Comparison of ENCODE assay signal across 8 cellular contexts in the genomic region with DNA sequence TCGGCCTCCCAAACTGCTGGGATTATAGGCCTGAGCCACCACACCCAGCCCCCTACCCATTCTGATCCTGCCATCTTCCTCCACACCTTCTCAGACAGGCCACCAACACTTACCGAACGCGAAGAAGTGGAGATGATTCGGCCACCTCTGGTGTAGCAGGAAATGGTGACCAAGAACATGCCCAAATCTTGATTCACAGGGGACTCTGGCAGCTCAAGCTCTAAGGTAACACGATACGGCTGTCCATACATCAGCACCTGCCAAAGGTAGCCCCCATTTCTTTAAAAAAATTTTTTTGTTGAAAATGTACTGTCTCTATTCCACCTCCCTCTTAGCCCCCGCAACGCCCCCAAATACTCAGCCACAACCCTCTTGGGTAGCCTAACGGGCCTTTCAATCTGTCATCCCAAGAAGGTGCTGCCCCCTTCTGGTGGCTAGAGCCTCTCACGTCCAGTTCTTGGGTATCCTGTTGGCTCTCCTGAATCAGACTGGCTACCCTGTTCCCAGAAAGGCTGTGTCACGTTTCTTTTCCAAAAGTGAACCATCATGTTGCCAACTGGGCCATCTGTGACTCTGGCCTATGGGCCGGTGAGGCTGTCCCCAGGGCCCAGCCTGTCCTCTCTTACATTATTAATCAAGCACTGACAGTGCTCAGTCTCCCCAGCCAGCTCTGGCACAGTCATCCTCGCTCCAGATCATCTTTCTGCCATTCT. TPM values are rescaled to one million over a fixed set of nuclear protein-coding genes. Genes with fewer than 3 reads are reported as not detected.
A peak's percentile ranks its signal among the peaks of the same experiment; 100 is the strongest.
DNase-seq lines count a peak whose midpoint lies in the region; ATAC-seq and TF ChIP-seq lines count a peak whose summit lies in the region.

No MANE protein-coding gene starts in this region.

- DNase-seq in EL, result peak; percentile 77
- peak; percentile 72 for DNase-seq in M059J (ENCODE audit: low read depth)
- peak; percentile 42 for DNase-seq in amniotic stem cell (lab: John Stamatoyannopoulos, UW)
- DNase-seq in left ventricle myocardium inferior, result peak; percentile 70
- peak; percentile 88 for DNase-seq in sciatic nerve (ENCODE audit: low spot score)

- peaks cover 24% of the 10 kb centered on the region for H3K4me1 ChIP-seq in left ventricle myocardium inferior

- TF ChIP-seq CTCF in left ventricle myocardium inferior (IDR thresholded peaks at IDR 0.05; ENCODE audit: borderline replicate concordance), result peak; percentile 86

- no peaks in the 10 kb centered on the region for H3K27me3 ChIP-seq in left ventricle myocardium inferior (ENCODE audit: low read depth)

- ATAC-seq in sciatic nerve, result peak; percentile 82
- ATAC-seq in GM19023 (IDR thresholded peaks at IDR 0.05; ENCODE audit: unreplicated experiment), result no peak
- no peak for ATAC-seq in GM19397 (IDR thresholded peaks at IDR 0.05; ENCODE audit: unreplicated experiment)

- H3K36me3 Mint-ChIP-seq in T-helper 1 cell treated with Interleukin-12 subunit alpha and Interleukin-12 subunit beta and Interleukin-4 antibody, amounts not matched to agents 30 μg/mL and 1 μg/mL, for 36 hours (ENCODE audit: low read depth), result peaks cover 23% of the 10 kb centered on the region

- peaks cover 8% of the 10 kb centered on the region for H3K4me1 Mint-ChIP-seq in T-helper 1 cell treated with Interleukin-12 subunit alpha and Interleukin-12 subunit beta and Interleukin-4 antibody, amounts not matched to agents 30 μg/mL and 1 μg/mL, for 36 hours (ENCODE audit: low read depth)

- H3K9me3 ChIP-seq in left ventricle myocardium inferior (replicated peaks), result no peaks in the 10 kb centered on the region

- peak overlapping the region; percentile 18 for H3K27ac Mint-ChIP-seq in T-helper 1 cell treated with Interleukin-12 subunit alpha and Interleukin-12 subunit beta and Interleukin-4 antibody, amounts not matched to agents 30 μg/mL and 1 μg/mL, for 36 hours

- H3K4me3 ChIP-seq in left ventricle myocardium inferior, result no peak overlapping the region

- H3K27ac ChIP-seq in left ventricle myocardium inferior (replicated peaks), result peak overlapping the region; percentile 31

- H3K36me3 ChIP-seq in left ventricle myocardium inferior, result peaks cover 30% of the 10 kb centered on the region

- intact Hi-C loops in left ventricle myocardium inferior (cut with micrococcal nuclease) (loop anchor here (10.0 kb wide), 1 partner anchor 310 kb away; no protein-coding TSS in a partner anchor), sciatic nerve (cut with DNase I) (no loop called here)

- no peak overlapping the region for H3K4me3 Mint-ChIP-seq in T-helper 1 cell treated with Interleukin-12 subunit alpha and Interleukin-12 subunit beta and Interleukin-4 antibody, amounts not matched to agents 30 μg/mL and 1 μg/mL, for 36 hours

- no peaks in the 10 kb centered on the region for H3K9me3 Mint-ChIP-seq in T-helper 1 cell treated with Interleukin-12 subunit alpha and Interleukin-12 subunit beta and Interleukin-4 antibody, amounts not matched to agents 30 μg/mL and 1 μg/mL, for 36 hours

- no peaks in the 10 kb centered on the region for H3K27me3 Mint-ChIP-seq in T-helper 1 cell treated with Interleukin-12 subunit alpha and Interleukin-12 subunit beta and Interleukin-4 antibody, amounts not matched to agents 30 μg/mL and 1 μg/mL, for 36 hours (ENCODE audit: low read depth)

RNA-seq across cellular contexts. Expression of a gene that starts 5.3 kb away (rescaled TPM):
- total RNA-seq in M059J (2014; rRNA removed; shearing (Covaris generic)), result 0.42 and 1.7 TPM in 2 replicates
- total RNA-seq in left ventricle myocardium inferior, result 2.7 TPM
- total RNA-seq in sciatic nerve, result 28.4 TPM

RNA-seq across cellular contexts. Expression of a gene that starts 12.6 kb away (rescaled TPM):
- total RNA-seq in M059J (2014; rRNA removed; shearing (Covaris generic)), result 165 and 183 TPM in 2 replicates
- total RNA-seq in left ventricle myocardium inferior (18.4 TPM), sciatic nerve (44.5 TPM)

RNA-seq across cellular contexts. Expression of a gene that starts 12.9 kb away (rescaled TPM):
- total RNA-seq in M059J (2014; rRNA removed; shearing (Covaris generic)), result not detected in 2 replicates
- total RNA-seq in left ventricle myocardium inferior (not detected), sciatic nerve (1.4 TPM)

RNA-seq across cellular contexts. Expression of a gene that starts 15.7 kb away (rescaled TPM):
- 80.6 and 116 TPM in 2 replicates for total RNA-seq in M059J (2014; rRNA removed; shearing (Covaris generic))
- 82.3 TPM for total RNA-seq in left ventricle myocardium inferior
- 79.6 TPM for total RNA-seq in sciatic nerve

RNA-seq across cellular contexts. Expression of a gene that starts 22.5 kb away (rescaled TPM):
- 3.8 and 6.1 TPM in 2 replicates for total RNA-seq in M059J (2014; rRNA removed; shearing (Covaris generic))
- total RNA-seq in left ventricle myocardium inferior, result 2.1 TPM
- 4.9 TPM for total RNA-seq in sciatic nerve
